8 cellular contexts compared by ENCODE assay signal in genomic region chr4:110518889-110519490, GRCh38.
A peak's percentile ranks its signal among the peaks of the same experiment; 100 is the strongest.
DNase-seq lines count a peak whose midpoint lies in the region; ATAC-seq, FAIRE-seq and TF ChIP-seq lines count a peak whose summit lies in the region.

No MANE protein-coding gene starts in this region.

- no peak overlapping the region for H3K27ac ChIP-seq in HL-60 (replicated peaks)

- DNase-seq in NCI-H1092 treated with DMSO at 0.1 percent for 48 hours (lab: John Stamatoyannopoulos, UW) (peak; percentile 2), NCI-H1092 (lab: John Stamatoyannopoulos, UW) (no peak), HL-60 (ENCODE audit: low read depth in 1 of 2, low spot score in 1 of 2) (no peak), iPS-NIHi7 (ENCODE audit: extremely low spot score) (peak; percentile 31), urothelium cell line (ENCODE audit: low spot score) (peak; percentile 20), NCI-H187 treated with DMSO at 0.1 percent for 48 hours (lab: John Stamatoyannopoulos, UW) (no peak)
- DNase-seq in activated CD4-positive, alpha-beta T cell treated with anti-CD3 and anti-CD28 coated beads, Interleukin-2, amount 50 U/mL, for 48 hours = peak; percentile 11 to 18

- no peak overlapping the region for H3K4me3 ChIP-seq in HL-60 (replicated peaks; ENCODE audit: insufficient read depth, low read length)

- ATAC-seq in HG03460 (IDR thresholded peaks at IDR 0.05; ENCODE audit: unreplicated experiment) = no peak

- TF ChIP-seq CTCF in HL-60 (IDR thresholded peaks at IDR 0.05; ENCODE audit: insufficient read depth, low read length) = peak; percentile 52

- FAIRE-seq in urothelium cell line (lab: Jason Lieb, UNC) = no peak

- no peaks in the 10 kb centered on the region for H3K27me3 ChIP-seq in HL-60 (ENCODE audit: insufficient read depth, poor library complexity, severe bottlenecking)

Comparison
In these comparisons a context has a peak if more than half of its experiments do, and no peak if none do; other contexts are left out.
1. DNase-seq: peak in NCI-H1092 treated with DMSO at 0.1 percent for 48 hours (single experiment), activated CD4-positive, alpha-beta T cell treated with anti-CD3 and anti-CD28 coated beads, Interleukin-2, amount 50 U/mL, for 48 hours (2 of 2), iPS-NIHi7 (single experiment) and urothelium cell line (single experiment); none in NCI-H1092 (single experiment), HL-60 (0 of 2) and NCI-H187 treated with DMSO at 0.1 percent for 48 hours (single experiment).